In the genomic region with DNA sequence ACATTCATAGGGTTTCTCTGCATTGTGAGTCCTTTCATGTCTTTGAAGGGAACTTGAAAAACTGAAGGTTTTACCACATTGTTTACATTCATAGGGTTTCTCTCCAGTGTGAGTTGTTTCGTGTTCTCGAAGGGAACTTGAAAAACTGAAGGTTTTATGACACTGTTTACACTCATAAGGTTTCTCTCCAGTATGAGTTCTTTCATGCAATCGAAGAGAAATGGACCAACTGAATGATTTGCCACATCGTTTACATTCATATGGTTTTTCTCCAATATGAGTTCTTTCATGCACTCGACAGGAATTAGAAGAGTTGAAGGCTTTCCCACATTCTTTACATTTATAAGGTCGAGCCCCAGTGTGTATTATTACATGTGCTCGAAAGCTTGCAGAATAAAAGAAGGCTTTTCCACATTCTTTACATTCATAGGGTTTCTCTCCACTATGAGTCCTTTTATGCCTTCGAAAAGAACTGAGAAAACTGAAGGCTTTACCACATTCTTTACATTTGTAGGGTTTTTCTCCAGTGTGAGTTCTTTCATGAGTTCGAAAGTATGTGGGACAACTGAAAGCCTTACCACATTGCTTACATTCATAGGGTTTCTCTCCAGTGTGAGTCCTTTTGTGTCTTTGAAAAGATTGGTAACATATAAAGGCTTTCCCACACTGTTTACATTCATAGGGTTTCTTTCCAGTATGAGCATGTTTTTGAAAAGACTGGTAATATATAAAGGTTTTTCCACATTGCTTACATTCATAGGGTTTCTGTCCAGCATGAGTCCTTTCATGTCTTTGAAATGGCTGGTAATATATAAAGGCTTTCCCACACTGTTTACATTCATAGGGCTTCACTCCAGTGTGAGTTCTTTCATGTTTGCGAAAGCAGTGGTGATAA, we compare ENCODE assay signal across 2 cellular contexts.
TF ChIP-seq lines count a peak whose summit lies in the region.

No MANE protein-coding gene starts in this region.

TF ChIP-seq in K562, 482 proteins besides CTCF, POLR2A, EP300 and RAD21:
- TF ChIP-seq ZNF347 (CRISPR knock-in tag; IDR thresholded peaks at IDR 0.05; ENCODE audit: low read depth) (no peak), ZNF274 (IDR thresholded peaks at IDR 0.05; ENCODE audit: borderline replicate concordance, low read depth, low read length) (peak; percentile 83), GTF2A2 (tag; IDR thresholded peaks at IDR 0.05) (no peak), ZNF75A (CRISPR knock-in tag; IDR thresholded peaks at IDR 0.05) (peak; percentile 94)
- TF ChIP-seq, protein P1, sequence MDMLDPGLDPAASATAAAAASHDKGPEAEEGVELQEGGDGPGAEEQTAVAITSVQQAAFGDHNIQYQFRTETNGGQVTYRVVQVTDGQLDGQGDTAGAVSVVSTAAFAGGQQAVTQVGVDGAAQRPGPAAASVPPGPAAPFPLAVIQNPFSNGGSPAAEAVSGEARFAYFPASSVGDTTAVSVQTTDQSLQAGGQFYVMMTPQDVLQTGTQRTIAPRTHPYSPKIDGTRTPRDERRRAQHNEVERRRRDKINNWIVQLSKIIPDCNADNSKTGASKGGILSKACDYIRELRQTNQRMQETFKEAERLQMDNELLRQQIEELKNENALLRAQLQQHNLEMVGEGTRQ (CRISPR knock-in tag; IDR thresholded peaks at IDR 0.05): no peak
- TF ChIP-seq, protein P2, sequence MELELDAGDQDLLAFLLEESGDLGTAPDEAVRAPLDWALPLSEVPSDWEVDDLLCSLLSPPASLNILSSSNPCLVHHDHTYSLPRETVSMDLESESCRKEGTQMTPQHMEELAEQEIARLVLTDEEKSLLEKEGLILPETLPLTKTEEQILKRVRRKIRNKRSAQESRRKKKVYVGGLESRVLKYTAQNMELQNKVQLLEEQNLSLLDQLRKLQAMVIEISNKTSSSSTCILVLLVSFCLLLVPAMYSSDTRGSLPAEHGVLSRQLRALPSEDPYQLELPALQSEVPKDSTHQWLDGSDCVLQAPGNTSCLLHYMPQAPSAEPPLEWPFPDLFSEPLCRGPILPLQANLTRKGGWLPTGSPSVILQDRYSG (tag; conservative IDR thresholded peaks at IDR 0.05; ENCODE audit: low read depth): no peak

TF ChIP-seq in liver, 16 proteins besides CTCF, POLR2A, EP300 and RAD21:
- TF ChIP-seq HNF4A (conservative IDR thresholded peaks at IDR 0.05): no peak
- TF ChIP-seq, protein P3, sequence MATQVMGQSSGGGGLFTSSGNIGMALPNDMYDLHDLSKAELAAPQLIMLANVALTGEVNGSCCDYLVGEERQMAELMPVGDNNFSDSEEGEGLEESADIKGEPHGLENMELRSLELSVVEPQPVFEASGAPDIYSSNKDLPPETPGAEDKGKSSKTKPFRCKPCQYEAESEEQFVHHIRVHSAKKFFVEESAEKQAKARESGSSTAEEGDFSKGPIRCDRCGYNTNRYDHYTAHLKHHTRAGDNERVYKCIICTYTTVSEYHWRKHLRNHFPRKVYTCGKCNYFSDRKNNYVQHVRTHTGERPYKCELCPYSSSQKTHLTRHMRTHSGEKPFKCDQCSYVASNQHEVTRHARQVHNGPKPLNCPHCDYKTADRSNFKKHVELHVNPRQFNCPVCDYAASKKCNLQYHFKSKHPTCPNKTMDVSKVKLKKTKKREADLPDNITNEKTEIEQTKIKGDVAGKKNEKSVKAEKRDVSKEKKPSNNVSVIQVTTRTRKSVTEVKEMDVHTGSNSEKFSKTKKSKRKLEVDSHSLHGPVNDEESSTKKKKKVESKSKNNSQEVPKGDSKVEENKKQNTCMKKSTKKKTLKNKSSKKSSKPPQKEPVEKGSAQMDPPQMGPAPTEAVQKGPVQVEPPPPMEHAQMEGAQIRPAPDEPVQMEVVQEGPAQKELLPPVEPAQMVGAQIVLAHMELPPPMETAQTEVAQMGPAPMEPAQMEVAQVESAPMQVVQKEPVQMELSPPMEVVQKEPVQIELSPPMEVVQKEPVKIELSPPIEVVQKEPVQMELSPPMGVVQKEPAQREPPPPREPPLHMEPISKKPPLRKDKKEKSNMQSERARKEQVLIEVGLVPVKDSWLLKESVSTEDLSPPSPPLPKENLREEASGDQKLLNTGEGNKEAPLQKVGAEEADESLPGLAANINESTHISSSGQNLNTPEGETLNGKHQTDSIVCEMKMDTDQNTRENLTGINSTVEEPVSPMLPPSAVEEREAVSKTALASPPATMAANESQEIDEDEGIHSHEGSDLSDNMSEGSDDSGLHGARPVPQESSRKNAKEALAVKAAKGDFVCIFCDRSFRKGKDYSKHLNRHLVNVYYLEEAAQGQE (IDR thresholded peaks at IDR 0.05): no peak
- no peak for TF ChIP-seq FOXA1 (IDR thresholded peaks at IDR 0.05)
- TF ChIP-seq JUND (IDR thresholded peaks at IDR 0.05): no peak
- no peak for TF ChIP-seq NR2F2 (IDR thresholded peaks at IDR 0.05)
